ENCODE assay signal across 10 cellular contexts in the genomic region with DNA sequence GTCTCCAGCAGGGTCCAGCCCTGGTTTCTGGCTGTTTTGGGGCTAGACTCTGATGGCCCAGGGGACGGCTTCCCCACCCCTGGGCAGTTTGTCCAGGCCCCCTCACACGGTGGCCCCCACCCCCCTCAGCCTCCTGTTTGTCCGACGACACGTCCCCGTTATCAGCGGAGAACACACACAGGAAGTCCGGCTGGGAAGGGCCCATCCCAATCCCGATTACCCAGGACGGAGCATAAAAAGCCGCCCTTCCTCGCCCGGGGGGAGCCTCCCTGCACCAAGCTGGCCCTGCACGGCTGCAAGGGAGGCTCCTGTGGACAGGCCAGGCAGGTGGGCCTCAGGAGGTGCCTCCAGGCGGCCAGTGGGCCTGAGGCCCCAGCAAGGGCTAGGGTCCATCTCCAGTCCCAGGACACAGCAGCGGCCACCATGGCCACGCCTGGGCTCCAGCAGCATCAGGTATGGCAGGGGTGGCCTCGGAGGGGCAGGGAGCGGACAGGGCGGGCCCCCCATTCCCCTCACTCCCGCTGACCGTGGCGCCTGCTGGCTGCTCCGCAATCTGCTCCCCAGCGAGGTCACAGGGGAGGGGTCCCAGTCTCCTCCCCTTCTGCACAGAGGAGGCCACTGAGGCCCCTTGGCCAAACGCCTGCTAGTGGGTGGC. TPM values are rescaled to one million over a fixed set of nuclear protein-coding genes. Genes with fewer than 3 reads are reported as not detected.
DNase-seq lines count a peak whose midpoint lies in the region; ATAC-seq and TF ChIP-seq lines count a peak whose summit lies in the region.
"Had no signal": no experiment of that assay in that cellular context is flagged by ENCODE, and none has a peak within 500 bp of the region (broad histone marks: within the 10 kb centered on the region; RNA-seq: fewer than 3 reads in every experiment).

TSS of gene EGFL7 (plus strand) at position 261 of the 655 bp plus-strand sequence. CDS start 5,367 bp downstream, outside the sequence.

- H3K9me3 ChIP-seq in prostate gland, result no peaks in the 10 kb centered on the region

- no peaks in the 10 kb centered on the region for H3K36me3 Mint-ChIP-seq in activated naive CD4-positive, alpha-beta T cell treated with anti-CD3 and anti-CD28 coated beads for 36 hours (ENCODE audit: low read depth)

- H3K4me1 ChIP-seq in prostate gland (replicated peaks), result no peaks in the 10 kb centered on the region

- CTCF ChIA-PET in BJ (lab: Yijun Ruan, JAX), result interaction anchor here (2.3 to 2.4 kb wide), 2 partner anchors 10 to 18 kb away, joined by 8 to 11 read pairs; no protein-coding TSS in a partner anchor
- CTCF ChIA-PET in activated naive CD4-positive, alpha-beta T cell treated with anti-CD3 and anti-CD28 coated beads for 36 hours (lab: Charles Lee), result interaction anchor here (0.9 kb wide), 1 partner anchor 9 kb away, joined by 4 read pairs; no protein-coding TSS in a partner anchor

- H3K9me3 Mint-ChIP-seq in activated naive CD4-positive, alpha-beta T cell treated with anti-CD3 and anti-CD28 coated beads for 36 hours, result no peaks in the 10 kb centered on the region

- no peak within 1 kb of the TSS for H3K4me3 Mint-ChIP-seq in activated naive CD4-positive, alpha-beta T cell treated with anti-CD3 and anti-CD28 coated beads for 36 hours

- H3K27me3 ChIP-seq in BJ (ENCODE audit: control insufficient read depth, insufficient read depth, low read length) (peaks cover 5% of the 10 kb centered on the region; the same call in 1 of the 2 replicates), prostate gland (replicated peaks; ENCODE audit: insufficient read depth) (peaks cover 3% of the 10 kb centered on the region)

- H3K27ac ChIP-seq in angular gyrus (ENCODE audit: low read depth, low read length) (peak within 1 kb of the TSS; percentile 20), prostate gland (peak within 1 kb of the TSS in 1 of 2 donors; percentile 29)
- H3K27ac ChIP-seq: SK-N-MC had no signal

- POLR2A ChIA-PET in BJ (lab: Charles Lee), result no interaction called here

- H3K36me3 ChIP-seq in BJ (ENCODE audit: control insufficient read depth, insufficient read depth, low read length) (no peaks in the 10 kb centered on the region), prostate gland (no peaks in the 10 kb centered on the region)

- intact Hi-C loops in left ventricle myocardium superior (cut with micrococcal nuclease) (no loop called here), prostate gland (cut with DNase I) (no loop called here)
- intact Hi-C loops in activated naive CD4-positive, alpha-beta T cell treated with anti-CD3 and anti-CD28 coated beads for 36 hours (cut with micrococcal nuclease), result no loop called here

- DNase-seq in BJ (ENCODE audit: low read depth) (no peak), left ventricle myocardium superior (peak; percentile 73), prostate gland (ENCODE audit: low spot score) (no peak), CD1c-positive myeloid dendritic cell (ENCODE audit: extremely low spot score) (no peak)
- DNase-seq in activated naive CD4-positive, alpha-beta T cell treated with anti-CD3 and anti-CD28 coated beads for 36 hours, result no peak
- DNase-seq: NCI-H2029 had no signal

- H3K4me1 Mint-ChIP-seq in activated naive CD4-positive, alpha-beta T cell treated with anti-CD3 and anti-CD28 coated beads for 36 hours (ENCODE audit: low read depth), result peaks cover 12% of the 10 kb centered on the region

- 73% methylated on average over 19 of the region's 26 CpGs for WGBS in prostate gland

- no peak for TF ChIP-seq POLR2A in prostate gland (IDR thresholded peaks at IDR 0.05)

- TF ChIP-seq CTCF in BJ (IDR thresholded peaks at IDR 0.05; ENCODE audit: insufficient read depth, low read depth, low read length) (no peak), prostate gland (IDR thresholded peaks at IDR 0.05) (no peak)

- H3K27ac Mint-ChIP-seq in activated naive CD4-positive, alpha-beta T cell treated with anti-CD3 and anti-CD28 coated beads for 36 hours, result no peak within 1 kb of the TSS

- ATAC-seq in left ventricle myocardium superior (peak; percentile 55), HG02759 (IDR thresholded peaks at IDR 0.05; ENCODE audit: unreplicated experiment) (no peak), HG02642 (IDR thresholded peaks at IDR 0.05; ENCODE audit: poor library complexity, unreplicated experiment) (no peak)

- H3K27me3 Mint-ChIP-seq in activated naive CD4-positive, alpha-beta T cell treated with anti-CD3 and anti-CD28 coated beads for 36 hours (ENCODE audit: low read depth), result peaks cover 23% of the 10 kb centered on the region

- H3K4me3 ChIP-seq in BJ (ENCODE audit: low read depth, low read length) (no peak within 1 kb of the TSS), prostate gland (peak within 1 kb of the TSS; percentile 3 to 48)
- H3K4me3 ChIP-seq: SK-N-MC had no signal

RNA-seq across cellular contexts. Expression of gene EGFL7, which starts in this region (rescaled TPM):
- polyA plus RNA-seq in BJ (2011; rRNA removed), result 13.8 and 26.9 TPM in 2 replicates
- polyA minus RNA-seq in BJ (2011; rRNA and poly(A)+ RNA removed), result 1.5 and 1.9 TPM in 2 replicates
- total RNA-seq in left ventricle myocardium superior (63.8 TPM), prostate gland (100 to 1,000 TPM in 1 of 2 donors, 10 to 100 TPM in 1; 49.3 to 118 TPM)
- under 1 TPM; 0.25 to 0.52 TPM for total RNA-seq in activated naive CD4-positive, alpha-beta T cell treated with anti-CD3 and anti-CD28 coated beads for 36 hours

Comparison
In these comparisons a context has a peak if more than half of its experiments do, and no peak if none do; other contexts are left out.
1. RNA of gene EGFL7 (total RNA-seq): 49.3 to 118 TPM in prostate gland and 63.8 TPM in left ventricle myocardium superior (single experiment); 0.25 to 0.52 TPM in activated naive CD4-positive, alpha-beta T cell treated with anti-CD3 and anti-CD28 coated beads for 36 hours; every median in the first group is over 10 times any median in the second.